In genomic region chr7:78437118-78437517, GRCh38 we compare ENCODE assay signal across 16 cellular contexts.
DNase-seq lines count a peak whose midpoint lies in the region; TF ChIP-seq lines count a peak whose summit lies in the region.
"Had no signal": no experiment of that assay in that cellular context is flagged by ENCODE, and none has a peak within 500 bp of the region (broad histone marks: within the 10 kb centered on the region; RNA-seq: fewer than 3 reads in every experiment).

No MANE protein-coding gene starts in this region.

- TF ChIP-seq CTCF in ascending aorta (IDR thresholded peaks at IDR 0.05) (no peak), foreskin fibroblast (IDR thresholded peaks at IDR 0.05; ENCODE audit: low read depth, low read length) (no peak), tibial artery (IDR thresholded peaks at IDR 0.05) (no peak)

- intact Hi-C loops in ascending aorta (cut with DNase I) = loop anchor here (5.0 kb wide), 1 partner anchor 40 kb away; no protein-coding TSS in a partner anchor
- intact Hi-C loops in tibial artery (cut with DNase I; ENCODE audit: low total_unique reads) = no loop called here

- H3K9me3 ChIP-seq in ascending aorta = no peaks in the 10 kb centered on the region
- no peaks in the 10 kb centered on the region for H3K9me3 ChIP-seq in tibial artery
- H3K9me3 ChIP-seq: heart right ventricle, right atrium auricular region had no signal

- H3K36me3 ChIP-seq in ascending aorta (no peaks in the 10 kb centered on the region), tibial artery (no peaks in the 10 kb centered on the region), H7 (replicated peaks; ENCODE audit: control insufficient read depth, insufficient read depth, low read length) (no peaks in the 10 kb centered on the region)
- H3K36me3 ChIP-seq: heart right ventricle, right atrium auricular region had no signal

- H3K27ac ChIP-seq in ascending aorta (peak overlapping the region; percentile 63 to 74), tibial artery (peak overlapping the region; percentile 84 to 85)
- H3K27ac ChIP-seq: heart right ventricle, right atrium auricular region had no signal

- no peaks in the 10 kb centered on the region for H3K27me3 ChIP-seq in ascending aorta
- H3K27me3 ChIP-seq in tibial artery = no peaks in the 10 kb centered on the region
- no peaks in the 10 kb centered on the region for H3K27me3 ChIP-seq in H7 (ENCODE audit: control insufficient read depth, insufficient read depth, low read length)
- H3K27me3 ChIP-seq: heart right ventricle, right atrium auricular region had no signal

- DNase-seq in H4 (ENCODE audit: low spot score) = peak; percentile 21
- no peak for DNase-seq in ascending aorta (ENCODE audit: low spot score in 2 of 2)
- peak; percentile 48 to 74 for DNase-seq in foreskin fibroblast
- no peak for DNase-seq in tibial artery
- no peak for DNase-seq in stimulated activated CD8-positive, alpha-beta memory T cell treated with anti-CD3 and anti-CD28 coated beads, Interleukin-4, amount 100 ng/mL, for 48 hours
- DNase-seq in AML-193 (lab: John Stamatoyannopoulos, UW) = no peak
- DNase-seq in H7 = no peak
- DNase-seq: activated CD4-positive, alpha-beta T cell treated with anti-CD3 and anti-CD28 coated beads for 4 hours; activated T-cell treated with anti-CD3 and anti-CD28 coated beads, Interleukin-2, amount 50 U/mL, for 24 hours; amygdala; effector memory CD4-positive, alpha-beta T cell; heart right ventricle; left ventricle myocardium superior; NCI-H1105 treated with DMSO at 0.1 percent for 48 hours; T-helper 1 cell had no signal

- H3K4me1 ChIP-seq in ascending aorta (peaks cover 7 to 22% of the 10 kb centered on the region in 2 donors), tibial artery (peaks cover 4 to 60% (median 30%) of the 10 kb centered on the region in 4 donors)
- H3K4me1 ChIP-seq: heart right ventricle, right atrium auricular region had no signal

- H3K4me3 ChIP-seq in ascending aorta (no peak overlapping the region), foreskin fibroblast (ENCODE audit: low read depth in 1 of 2, low read length in 2 of 2) (no peak overlapping the region), tibial artery (no peak overlapping the region), H7 (ENCODE audit: insufficient read depth, low read depth, low read length) (no peak overlapping the region)
- H3K4me3 ChIP-seq: heart right ventricle, right atrium auricular region had no signal

Comparison
In these comparisons a context has a peak if more than half of its experiments do, and no peak if none do; other contexts are left out.
1. DNase-seq: peak in H4 (single experiment) and foreskin fibroblast (2 of 2); none in ascending aorta (0 of 2), tibial artery (0 of 2), stimulated activated CD8-positive, alpha-beta memory T cell treated with anti-CD3 and anti-CD28 coated beads, Interleukin-4, amount 100 ng/mL, for 48 hours (single experiment), AML-193 (0 of 2) and H7 (single experiment).